Comparison of ENCODE assay signal across 8 cellular contexts in the genomic region with DNA sequence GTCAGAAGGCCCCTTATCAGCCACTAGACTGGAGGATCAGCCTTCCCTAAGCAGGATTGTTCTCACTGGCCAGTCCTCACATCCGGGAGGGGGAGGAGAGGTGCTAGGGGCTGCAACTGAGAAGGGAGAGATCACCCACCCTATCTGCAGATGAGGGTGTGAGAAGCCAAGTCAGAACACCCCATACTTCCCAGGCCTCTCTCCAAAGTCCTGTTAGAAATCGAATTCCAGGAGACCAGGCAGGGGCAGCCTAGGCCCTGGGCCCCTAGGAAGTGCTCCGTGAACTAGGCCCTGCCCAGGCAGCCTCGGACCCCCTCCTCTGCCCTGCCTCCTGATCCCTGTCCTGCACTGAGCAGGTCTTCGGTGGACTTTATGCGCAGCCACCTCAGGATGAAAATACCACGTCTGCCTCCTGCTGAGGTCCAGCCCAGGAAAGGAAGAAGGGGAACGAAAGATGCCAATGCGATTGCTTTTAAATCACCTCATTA.
DNase-seq lines count a peak whose midpoint lies in the region; ATAC-seq lines count a peak whose summit lies in the region.

No MANE protein-coding gene starts in this region.

- no peaks in the 10 kb centered on the region for H3K9me3 Mint-ChIP-seq in activated T-cell treated with anti-CD3 and anti-CD28 coated beads, Interleukin-2, amount 50 U/mL, for 24 hours
- no peaks in the 10 kb centered on the region for H3K9me3 Mint-ChIP-seq in stimulated activated naive CD8-positive, alpha-beta T cell treated with anti-CD3 and anti-CD28 coated beads, Interleukin-15, amount 100 ng/mL, for 72 hours

- H3K36me3 Mint-ChIP-seq in activated T-cell treated with anti-CD3 and anti-CD28 coated beads, Interleukin-2, amount 50 U/mL, for 24 hours (ENCODE audit: low read depth), result no peaks in the 10 kb centered on the region

- H3K4me1 Mint-ChIP-seq in activated T-cell treated with anti-CD3 and anti-CD28 coated beads, Interleukin-2, amount 50 U/mL, for 24 hours (ENCODE audit: low read depth), result peaks cover 16% of the 10 kb centered on the region
- peaks cover 19% of the 10 kb centered on the region for H3K4me1 Mint-ChIP-seq in stimulated activated naive CD8-positive, alpha-beta T cell treated with anti-CD3 and anti-CD28 coated beads, Interleukin-15, amount 100 ng/mL, for 72 hours

- no peak for DNase-seq in activated T-cell treated with anti-CD3 and anti-CD28 coated beads, Interleukin-2, amount 50 U/mL, for 24 hours
- DNase-seq in activated T-cell treated with anti-CD3 and anti-CD28 coated beads for 4 hours (no peak), adipocyte (ENCODE audit: low read depth) (peak; percentile 47), globus pallidus (ENCODE audit: low spot score) (no peak)
- DNase-seq in stimulated activated naive CD8-positive, alpha-beta T cell treated with anti-CD3 and anti-CD28 coated beads, Interleukin-15, amount 100 ng/mL, for 72 hours, result no peak

- H3K9ac ChIP-seq in adipocyte (ENCODE audit: low read length) (peak overlapping the region; percentile 93), iPS-20b (ENCODE audit: low read depth, low read length) (peak overlapping the region; percentile 82; the same call in 1 of the 2 replicates)

- ATAC-seq in stimulated activated naive CD8-positive, alpha-beta T cell treated with anti-CD3 and anti-CD28 coated beads, Interleukin-15, amount 100 ng/mL, for 72 hours, result no peak
- ATAC-seq in HG03025 (IDR thresholded peaks at IDR 0.05; ENCODE audit: low FRiP score, unreplicated experiment) (no peak), GM18907 (IDR thresholded peaks at IDR 0.05; ENCODE audit: unreplicated experiment) (no peak)

- no peaks in the 10 kb centered on the region for H3K9me3 ChIP-seq in adipocyte (ENCODE audit: control insufficient read depth, low read length)
- no peaks in the 10 kb centered on the region for H3K9me3 ChIP-seq in iPS-20b (ENCODE audit: insufficient read depth, low read depth, low read length)

- peak overlapping the region; percentile 69 for H3K27ac ChIP-seq in iPS-20b (ENCODE audit: low read length)

- H3K4me1 ChIP-seq in adipocyte (ENCODE audit: control insufficient read depth, insufficient read depth, low read length), result peaks cover 46% of the 10 kb centered on the region
- peaks cover 23% of the 10 kb centered on the region; the same call in 1 of the 2 replicates for H3K4me1 ChIP-seq in iPS-20b (ENCODE audit: insufficient read depth, low read length)

- peak overlapping the region; percentile 78 for H3K4me3 Mint-ChIP-seq in activated T-cell treated with anti-CD3 and anti-CD28 coated beads, Interleukin-2, amount 50 U/mL, for 24 hours
- peak overlapping the region; percentile 86 to 88 for H3K4me3 Mint-ChIP-seq in stimulated activated naive CD8-positive, alpha-beta T cell treated with anti-CD3 and anti-CD28 coated beads, Interleukin-15, amount 100 ng/mL, for 72 hours

- H3K27ac Mint-ChIP-seq in activated T-cell treated with anti-CD3 and anti-CD28 coated beads, Interleukin-2, amount 50 U/mL, for 24 hours, result no peak overlapping the region
- H3K27ac Mint-ChIP-seq in stimulated activated naive CD8-positive, alpha-beta T cell treated with anti-CD3 and anti-CD28 coated beads, Interleukin-15, amount 100 ng/mL, for 72 hours, result peak overlapping the region in 1 of 2 donors; percentile 85

- H3K27me3 ChIP-seq in adipocyte (replicated peaks; ENCODE audit: control insufficient read depth, insufficient read depth, low read length) (no peaks in the 10 kb centered on the region), iPS-20b (ENCODE audit: insufficient read depth, low read length) (0 out of 2 replicates have a peak, but pooled peaks cover 3% of the 10 kb centered on the region)

- H3K27me3 Mint-ChIP-seq in activated T-cell treated with anti-CD3 and anti-CD28 coated beads, Interleukin-2, amount 50 U/mL, for 24 hours, result peaks cover 78% of the 10 kb centered on the region
- H3K27me3 Mint-ChIP-seq in stimulated activated naive CD8-positive, alpha-beta T cell treated with anti-CD3 and anti-CD28 coated beads, Interleukin-15, amount 100 ng/mL, for 72 hours, result peaks cover 71% of the 10 kb centered on the region

- H3K4me3 ChIP-seq in adipocyte (ENCODE audit: low read length) (peak overlapping the region; percentile 91), iPS-20b (ENCODE audit: low read length) (peak overlapping the region; percentile 93)

- peaks cover 11% of the 10 kb centered on the region for H3K36me3 ChIP-seq in adipocyte (ENCODE audit: control insufficient read depth, insufficient read depth, low read length, severe bottlenecking)
- peaks cover 11% of the 10 kb centered on the region; the same call in 1 of the 2 replicates for H3K36me3 ChIP-seq in iPS-20b (ENCODE audit: insufficient read depth, low read depth, low read length)
